10 cellular contexts compared by ENCODE assay signal in the genomic region with DNA sequence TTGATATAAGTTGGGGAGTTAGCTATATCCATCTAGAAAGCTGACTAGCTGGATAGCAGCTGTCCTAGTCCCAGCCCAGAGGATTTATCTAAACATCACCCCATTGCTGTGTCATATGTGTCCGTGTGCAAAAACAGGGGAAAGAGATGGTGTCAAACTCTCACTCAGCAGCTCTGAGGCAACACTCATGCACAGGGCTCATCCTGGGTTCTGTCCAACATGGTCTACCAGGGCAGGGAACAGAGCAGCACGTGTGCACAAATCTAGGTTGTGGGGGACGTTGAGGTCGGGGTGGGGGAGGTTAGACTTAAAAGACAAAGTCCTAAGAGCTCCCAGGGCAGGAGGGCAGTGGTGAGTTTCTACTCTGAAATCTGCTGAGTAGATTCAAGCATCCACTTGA. TPM values are rescaled to one million over a fixed set of nuclear protein-coding genes. Genes with fewer than 3 reads are reported as not detected.
A peak's percentile ranks its signal among the peaks of the same experiment; 100 is the strongest.
DNase-seq lines count a peak whose midpoint lies in the region; ATAC-seq, FAIRE-seq and TF ChIP-seq lines count a peak whose summit lies in the region.
"Had no signal": no experiment of that assay in that cellular context is flagged by ENCODE, and none has a peak within 500 bp of the region (broad histone marks: within the 10 kb centered on the region; RNA-seq: fewer than 3 reads in every experiment).

No MANE protein-coding gene starts in this region.

- 46% methylated on average over 4 of the region's 4 CpGs for whole genome bisulfite sequencing in liver
- WGBS in HepG2 (ENCODE audit: low lambda C conversion rate): 90% methylated on average over 4 of the region's 4 CpGs

- H3K9ac ChIP-seq in liver (ENCODE audit: low read depth in 1 of 2, low read length in 2 of 2): no peak overlapping the region
- no peak overlapping the region for H3K9ac ChIP-seq in HepG2 (ENCODE audit: insufficient read depth, low read depth, low read length)
- H3K9ac ChIP-seq: parathyroid adenoma had no signal

- H3K4me2 ChIP-seq in HepG2 (ENCODE audit: low read depth, low read length): no peak overlapping the region

- H3K27me3 ChIP-seq in liver (ENCODE audit: control insufficient read depth in 4 of 4, insufficient read depth in 4 of 4, low read length in 3 of 4) (no peaks in the 10 kb centered on the region), HepG2 (ENCODE audit: control insufficient read depth in 1 of 2, insufficient read depth in 2 of 2, low read length in 2 of 2) (no peaks in the 10 kb centered on the region), A673 (replicated peaks; ENCODE audit: insufficient read depth, low read depth, low read length, poor library complexity) (no peaks in the 10 kb centered on the region)
- H3K27me3 ChIP-seq in naive thymus-derived CD4-positive, alpha-beta T cell (ENCODE audit: control insufficient read depth in 2 of 2, insufficient read depth in 2 of 2, low read length in 2 of 2): no peaks in the 10 kb centered on the region

- TF ChIP-seq POLR2A in HepG2 (IDR thresholded peaks at IDR 0.05; ENCODE audit: insufficient read depth in 1 of 2, low read depth in 2 of 2, low read length in 2 of 2): no peak

- intact Hi-C loops in HepG2 (cut with micrococcal nuclease; ENCODE audit: unreplicated experiment) (no loop called here), A673 (cut with micrococcal nuclease; ENCODE audit: unreplicated experiment) (no loop called here)
- intact Hi-C loops in dendritic cell treated with granulocyte-macrophage colony-stimulating factor and Interleukin-4, amounts not matched to agents 40 ng/mL and 50 ng/mL, for 4 days (cut with micrococcal nuclease): loop anchor here (1.0 kb wide), 1 partner anchor 16 kb away; a partner anchor contains a TSS
- intact Hi-C loops in naive thymus-derived CD4-positive, alpha-beta T cell (cut with micrococcal nuclease): loop anchor here (1.0 to 2.0 kb wide), 2 partner anchors 16 kb away; a partner anchor contains a TSS

- no peak overlapping the region for H3K4me3 Mint-ChIP-seq in dendritic cell treated with granulocyte-macrophage colony-stimulating factor and Interleukin-4, amounts not matched to agents 40 ng/mL and 50 ng/mL, for 4 days
- peak overlapping the region in 1 of 10 donors; percentile 12 for H3K4me3 Mint-ChIP-seq in naive thymus-derived CD4-positive, alpha-beta T cell

- H3K4me3 ChIP-seq in liver (ENCODE audit: low read depth in 1 of 3, low read length in 3 of 3) (no peak overlapping the region), HepG2 (replicated peaks in 1 of 3; ENCODE audit: insufficient read depth in 1 of 3, low read depth in 2 of 3, low read length in 3 of 3) (no peak overlapping the region), A673 (ENCODE audit: low read depth, low read length, poor library complexity, severe bottlenecking) (no peak overlapping the region)
- no peak overlapping the region for H3K4me3 ChIP-seq in naive thymus-derived CD4-positive, alpha-beta T cell (ENCODE audit: low read length)

- H4K20me1 ChIP-seq in HepG2 (ENCODE audit: insufficient read depth, low read length): no peaks in the 10 kb centered on the region

- BruUV-seq in HepG2 (replicated peaks; lab: Mats Ljungman, UMichigan) (no TSS peak), A673 (replicated peaks; lab: Mats Ljungman, UMichigan) (no TSS peak)

- H3K27ac ChIP-seq in liver (ENCODE audit: low read depth in 1 of 2, low read length in 2 of 2) (peak overlapping the region; percentile 62 to 83), HepG2 (ENCODE audit: extremely low read length, insufficient read depth, low read length) (no peak overlapping the region), A673 (ENCODE audit: low read depth, low read length, poor library complexity, severe bottlenecking) (no peak overlapping the region)
- H3K27ac ChIP-seq in naive thymus-derived CD4-positive, alpha-beta T cell (ENCODE audit: low read depth, low read length): peak overlapping the region; percentile 33

- no peaks in the 10 kb centered on the region for H3K79me2 ChIP-seq in HepG2 (ENCODE audit: insufficient read depth, low read length)

- TF ChIP-seq RAD21 in liver (IDR thresholded peaks at IDR 0.05): no peak
- TF ChIP-seq RAD21 in HepG2 (CRISPR knock-in tag; IDR thresholded peaks at IDR 0.05): no peak

- ATAC-seq in HepG2: no peak
- no peak for ATAC-seq in naive thymus-derived CD4-positive, alpha-beta T cell

- POLR2A ChIA-PET in HepG2 (lab: Yijun Ruan, JAX): interaction anchor here (0.7 to 1.7 kb wide), 7 partner anchors 13 to 121 kb away, joined by 3 to 21 read pairs (median 4); a partner anchor contains a TSS
- POLR2A ChIA-PET in naive thymus-derived CD4-positive, alpha-beta T cell (lab: Charles Lee): interaction anchor here (0.6 to 1.2 kb wide), 3 partner anchors 13 to 21 kb away, joined by 3 to 4 read pairs (median 3); a partner anchor contains a TSS
- POLR2A ChIA-PET in A673 (lab: Charles Lee; ENCODE audit: low non-redundant PET): interaction anchor here (0.6 kb wide), 1 partner anchor 52 kb away, joined by 35 read pairs; no protein-coding TSS in a partner anchor

- H3K27ac Mint-ChIP-seq in dendritic cell treated with granulocyte-macrophage colony-stimulating factor and Interleukin-4, amounts not matched to agents 40 ng/mL and 50 ng/mL, for 4 days: peak overlapping the region; percentile 6
- H3K27ac Mint-ChIP-seq in naive thymus-derived CD4-positive, alpha-beta T cell: peak overlapping the region in 7 of 9 donors; percentile 18 to 88 (median 63)

- no peaks in the 10 kb centered on the region for H3K9me3 Mint-ChIP-seq in dendritic cell treated with granulocyte-macrophage colony-stimulating factor and Interleukin-4, amounts not matched to agents 40 ng/mL and 50 ng/mL, for 4 days
- no peaks in the 10 kb centered on the region for H3K9me3 Mint-ChIP-seq in naive thymus-derived CD4-positive, alpha-beta T cell

- H3K4me1 Mint-ChIP-seq in dendritic cell treated with granulocyte-macrophage colony-stimulating factor and Interleukin-4, amounts not matched to agents 40 ng/mL and 50 ng/mL, for 4 days (ENCODE audit: low read depth): peaks cover 54% of the 10 kb centered on the region
- H3K4me1 Mint-ChIP-seq in naive thymus-derived CD4-positive, alpha-beta T cell: peaks cover 25 to 54% (median 46%) of the 10 kb centered on the region in 7 donors

- H3K4me1 ChIP-seq in liver (ENCODE audit: control insufficient read depth in 4 of 4, insufficient read depth in 4 of 4, low read length in 3 of 4): peaks cover 32 to 52% (median 46%) of the 10 kb centered on the region in 4 donors
- H3K4me1 ChIP-seq in HepG2 (ENCODE audit: insufficient read depth, low read length): peaks cover 17% of the 10 kb centered on the region
- H3K4me1 ChIP-seq in naive thymus-derived CD4-positive, alpha-beta T cell (ENCODE audit: control insufficient read depth in 2 of 2, insufficient read depth in 2 of 2, low read length in 2 of 2): peaks cover 4 to 10% of the 10 kb centered on the region in 2 donors
- no peaks in the 10 kb centered on the region for H3K4me1 ChIP-seq in A673 (ENCODE audit: insufficient read depth, low read length, poor library complexity, severe bottlenecking)
- H3K4me1 ChIP-seq: parathyroid adenoma had no signal

- CTCF ChIA-PET in HepG2 (lab: Yijun Ruan, JAX; ENCODE audit: low intra/inter-chr PET ratio, low total read pairs) (no interaction called here), A673 (lab: Charles Lee) (interaction anchor here (1.2 to 1.7 kb wide), 3 partner anchors 10 to 59 kb away, joined by 4 to 6 read pairs (median 4); no protein-coding TSS in a partner anchor)
- CTCF ChIA-PET in naive thymus-derived CD4-positive, alpha-beta T cell (lab: Charles Lee): interaction anchor here (0.9 to 1.8 kb wide), 3 partner anchors 9 to 29 kb away, joined by 3 to 6 read pairs (median 4); no protein-coding TSS in a partner anchor

- no peak for TF ChIP-seq EP300 in HepG2 (IDR thresholded peaks at IDR 0.05; ENCODE audit: low read depth in 2 of 2, low read length in 2 of 2)
- TF ChIP-seq EP300 in HepG2 (CRISPR knock-in tag; IDR thresholded peaks at IDR 0.05; ENCODE audit: borderline replicate concordance): no peak

- H3K36me3 ChIP-seq in liver (ENCODE audit: control insufficient read depth in 4 of 4, insufficient read depth in 3 of 4, low read depth in 1 of 4, low read length in 3 of 4) (peaks cover 4 to 35% (median 26%) of the 10 kb centered on the region in 4 donors), HepG2 (replicated peaks in 1 of 2; ENCODE audit: control insufficient read depth in 1 of 2, insufficient read depth in 2 of 2, low read length in 2 of 2) (peaks cover 12 to 72% of the 10 kb centered on the region in 2 experiments), A673 (ENCODE audit: insufficient read depth, low read length, poor library complexity, severe bottlenecking) (peaks cover 43% of the 10 kb centered on the region)
- peaks cover 5 to 99% (median 16%) of the 10 kb centered on the region in 3 experiments for H3K36me3 ChIP-seq in naive thymus-derived CD4-positive, alpha-beta T cell (ENCODE audit: control insufficient read depth in 2 of 3, insufficient read depth in 3 of 3, low read length in 3 of 3)

- TF ChIP-seq CTCF in liver (IDR thresholded peaks at IDR 0.05; ENCODE audit: low read depth, low read length, missing input control) (no peak), HepG2 (CRISPR knock-in tag; IDR thresholded peaks at IDR 0.05) (no peak), A673 (conservative IDR thresholded peaks at IDR 0.05; ENCODE audit: low read depth, low read length) (no peak)

- no peak overlapping the region for H2AFZ ChIP-seq in HepG2 (ENCODE audit: low read length)
- H2AFZ ChIP-seq: parathyroid adenoma had no signal

- no peaks in the 10 kb centered on the region for H3K27me3 Mint-ChIP-seq in dendritic cell treated with granulocyte-macrophage colony-stimulating factor and Interleukin-4, amounts not matched to agents 40 ng/mL and 50 ng/mL, for 4 days
- H3K27me3 Mint-ChIP-seq in naive thymus-derived CD4-positive, alpha-beta T cell: no peaks in the 10 kb centered on the region

- H3K9me3 ChIP-seq in liver (ENCODE audit: control insufficient read depth in 4 of 4, low read length in 3 of 4): no peaks in the 10 kb centered on the region
- H3K9me3 ChIP-seq in HepG2 (ENCODE audit: low read length): no peaks in the 10 kb centered on the region
- H3K9me3 ChIP-seq in naive thymus-derived CD4-positive, alpha-beta T cell (ENCODE audit: control insufficient read depth in 2 of 3, low read length in 3 of 3): no peaks in the 10 kb centered on the region
- H3K9me3 ChIP-seq in A673 (ENCODE audit: low read depth, low read length, poor library complexity, severe bottlenecking): no peaks in the 10 kb centered on the region

- no peak for DNase-seq in HepG2 (ENCODE audit: low spot score)
- no peak for DNase-seq in naive thymus-derived CD4-positive, alpha-beta T cell
- DNase-seq in A673 (ENCODE audit: low spot score): no peak
- DNase-seq in HUDEP-2 (lab: John Stamatoyannopoulos, UW; ENCODE audit: unreplicated experiment in 76 of 76): no peak
- no peak for DNase-seq in GM19240 (ENCODE audit: insufficient read length, low spot score)
- no peak for DNase-seq in NCI-H526 (lab: John Stamatoyannopoulos, UW)

- in situ Hi-C loops in HepG2 (cut with HindIII; ENCODE audit: extremely low pct_ligation_motif_present, low pct_unique_long_range_greater_than_20kb): no loop called here

- FAIRE-seq in HepG2 (lab: Jason Lieb, UNC): no peak
- FAIRE-seq: GM18507 had no signal

- H3K36me3 Mint-ChIP-seq in dendritic cell treated with granulocyte-macrophage colony-stimulating factor and Interleukin-4, amounts not matched to agents 40 ng/mL and 50 ng/mL, for 4 days (ENCODE audit: low read depth): peaks cover 100% of the 10 kb centered on the region
- H3K36me3 Mint-ChIP-seq in naive thymus-derived CD4-positive, alpha-beta T cell: peaks cover 4 to 48% (median 10%) of the 10 kb centered on the region in 5 donors

RNA-seq across cellular contexts. Expression of a gene that starts 16.2 kb away (rescaled TPM):
- total RNA-seq in liver: 10 to 100 TPM; 24.2 to 27.1 TPM
- 10 to 100 TPM; 14.2 to 14.3 TPM for polyA plus RNA-seq in liver
- total RNA-seq in HepG2 (2016; rRNA removed; fragmentation: Illumina TruSeq; extraction: Trizol): 18.6 and 19.5 TPM in 2 replicates
- total RNA-seq in HepG2 (2016; cell fraction: cytosol; rRNA removed; fragmentation: Illumina TruSeq; extraction: Trizol; ENCODE audit: low read depth): 7.7 and 8.5 TPM in 2 replicates
- total RNA-seq in HepG2 (2016; cell fraction: insoluble cytoplasmic fraction; rRNA removed; fragmentation: Illumina TruSeq; extraction: Trizol): 18.7 and 20.1 TPM in 2 replicates
- total RNA-seq in HepG2 (2016; cell fraction: membrane; rRNA removed; fragmentation: Illumina TruSeq; extraction: Trizol): 16.6 and 17.9 TPM in 2 replicates
- 17.8 and 19.5 TPM in 2 replicates for total RNA-seq in HepG2 (2016; cell fraction: nucleus; rRNA removed; fragmentation: Illumina TruSeq; extraction: Trizol)
- 29.3 and 32.6 TPM in 2 replicates for polyA plus RNA-seq in HepG2 (2011; rRNA removed)
- 25.3 and 25.8 TPM in 2 replicates for polyA plus RNA-seq in HepG2 (2011; cell fraction: cytosol; rRNA removed)
- 36.5 and 43.7 TPM in 2 replicates for polyA plus RNA-seq in HepG2 (2011; cell fraction: nucleus; rRNA removed)
- 12.6 and 16.2 TPM in 2 replicates for polyA plus RNA-seq in HepG2 (2012)
- polyA plus RNA-seq in HepG2 (2016; cell fraction: cytosol; fragmentation: Illumina TruSeq; extraction: Trizol; ENCODE audit: low read depth): 3.9 and 4.4 TPM in 2 replicates
- 19.7 and 20.5 TPM in 2 replicates for polyA plus RNA-seq in HepG2 (2016; cell fraction: insoluble cytoplasmic fraction; fragmentation: Illumina TruSeq; extraction: Trizol; ENCODE audit: low read depth)
- 11.0 and 12.5 TPM in 2 replicates for polyA plus RNA-seq in HepG2 (2016; cell fraction: membrane; fragmentation: Illumina TruSeq; extraction: Trizol; ENCODE audit: low read depth)
- polyA plus RNA-seq in HepG2 (2016; cell fraction: nucleus; fragmentation: Illumina TruSeq; extraction: Trizol; ENCODE audit: insufficient read depth, low read depth): 31.3 and 33.3 TPM in 2 replicates
- polyA minus RNA-seq in HepG2 (2011; rRNA and poly(A)+ RNA removed; ENCODE audit: low replicate concordance): 58.3 and 156 TPM in 2 replicates
- polyA minus RNA-seq in HepG2 (2011; cell fraction: cytosol; rRNA and poly(A)+ RNA removed): 14.8 and 17.7 TPM in 2 replicates
- polyA minus RNA-seq in HepG2 (2011; cell fraction: nucleus; rRNA and poly(A)+ RNA removed): 29.6 and 32.7 TPM in 2 replicates
- total RNA-seq in naive thymus-derived CD4-positive, alpha-beta T cell: 10 to 100 TPM; 64.0 to 91.9 (median 76.3) TPM
- polyA plus RNA-seq in naive thymus-derived CD4-positive, alpha-beta T cell: 10 to 100 TPM; 48.5 to 76.7 TPM
- total RNA-seq in A673 (2021): 62.1 and 62.8 TPM in 2 replicates

RNA-seq across cellular contexts. Expression of a gene that starts 28.9 kb away (rescaled TPM):
- total RNA-seq in liver (1 to 10 TPM; 9.3 to 9.7 TPM), HepG2 (2016; rRNA removed; fragmentation: Illumina TruSeq; extraction: Trizol) (14.1 and 15.0 TPM in 2 replicates), A673 (2021) (26.4 and 30.2 TPM in 2 replicates)
- polyA plus RNA-seq in liver (1 to 10 TPM; 2.7 to 6.4 TPM), HepG2 (2011; rRNA removed) (16.5 and 24.5 TPM in 2 replicates)
- total RNA-seq in HepG2 (2016; cell fraction: cytosol; rRNA removed; fragmentation: Illumina TruSeq; extraction: Trizol; ENCODE audit: low read depth): 3.3 and 3.9 TPM in 2 replicates
- total RNA-seq in HepG2 (2016; cell fraction: insoluble cytoplasmic fraction; rRNA removed; fragmentation: Illumina TruSeq; extraction: Trizol): 13.7 and 14.2 TPM in 2 replicates
- total RNA-seq in HepG2 (2016; cell fraction: membrane; rRNA removed; fragmentation: Illumina TruSeq; extraction: Trizol): 6.1 and 7.4 TPM in 2 replicates
- 15.7 and 20.5 TPM in 2 replicates for total RNA-seq in HepG2 (2016; cell fraction: nucleus; rRNA removed; fragmentation: Illumina TruSeq; extraction: Trizol)
- 11.9 and 16.7 TPM in 2 replicates for polyA plus RNA-seq in HepG2 (2011; cell fraction: cytosol; rRNA removed)
- polyA plus RNA-seq in HepG2 (2011; cell fraction: nucleus; rRNA removed): 55.2 and 58.3 TPM in 2 replicates
- polyA plus RNA-seq in HepG2 (2012): 12.2 and 12.3 TPM in 2 replicates
- 0.57 and 1.1 TPM in 2 replicates for polyA plus RNA-seq in HepG2 (2016; cell fraction: cytosol; fragmentation: Illumina TruSeq; extraction: Trizol; ENCODE audit: low read depth)
- 9.8 and 13.6 TPM in 2 replicates for polyA plus RNA-seq in HepG2 (2016; cell fraction: insoluble cytoplasmic fraction; fragmentation: Illumina TruSeq; extraction: Trizol; ENCODE audit: low read depth)
- 2.3 and 2.5 TPM in 2 replicates for polyA plus RNA-seq in HepG2 (2016; cell fraction: membrane; fragmentation: Illumina TruSeq; extraction: Trizol; ENCODE audit: low read depth)
- 22.9 and 24.3 TPM in 2 replicates for polyA plus RNA-seq in HepG2 (2016; cell fraction: nucleus; fragmentation: Illumina TruSeq; extraction: Trizol; ENCODE audit: insufficient read depth, low read depth)
- polyA minus RNA-seq in HepG2 (2011; rRNA and poly(A)+ RNA removed; ENCODE audit: low replicate concordance): 85.3 and 103 TPM in 2 replicates
- polyA minus RNA-seq in HepG2 (2011; cell fraction: cytosol; rRNA and poly(A)+ RNA removed): 20.1 and 23.3 TPM in 2 replicates
- 44.4 and 49.6 TPM in 2 replicates for polyA minus RNA-seq in HepG2 (2011; cell fraction: nucleus; rRNA and poly(A)+ RNA removed)
- total RNA-seq in naive thymus-derived CD4-positive, alpha-beta T cell: 10 to 100 TPM; 30.4 to 38.1 (median 32.3) TPM
- polyA plus RNA-seq in naive thymus-derived CD4-positive, alpha-beta T cell: 1 to 10 TPM; 1.1 to 1.5 TPM

RNA-seq across cellular contexts. Expression of a gene that starts 36.1 kb away (rescaled TPM):
- 10 to 100 TPM; 15.6 to 17.5 TPM for total RNA-seq in liver
- polyA plus RNA-seq in liver: 1 to 10 TPM; 5.2 to 6.5 TPM
- total RNA-seq in HepG2 (2016; rRNA removed; fragmentation: Illumina TruSeq; extraction: Trizol): 32.0 and 36.2 TPM in 2 replicates
- 4.1 and 4.4 TPM in 2 replicates for total RNA-seq in HepG2 (2016; cell fraction: cytosol; rRNA removed; fragmentation: Illumina TruSeq; extraction: Trizol; ENCODE audit: low read depth)
- 37.2 and 39.7 TPM in 2 replicates for total RNA-seq in HepG2 (2016; cell fraction: insoluble cytoplasmic fraction; rRNA removed; fragmentation: Illumina TruSeq; extraction: Trizol)
- total RNA-seq in HepG2 (2016; cell fraction: membrane; rRNA removed; fragmentation: Illumina TruSeq; extraction: Trizol): 15.6 and 17.0 TPM in 2 replicates
- total RNA-seq in HepG2 (2016; cell fraction: nucleus; rRNA removed; fragmentation: Illumina TruSeq; extraction: Trizol): 44.6 and 44.7 TPM in 2 replicates
- polyA plus RNA-seq in HepG2 (2011; rRNA removed): 17.9 and 20.3 TPM in 2 replicates
- 7.9 and 8.2 TPM in 2 replicates for polyA plus RNA-seq in HepG2 (2011; cell fraction: cytosol; rRNA removed)
- 43.2 and 45.6 TPM in 2 replicates for polyA plus RNA-seq in HepG2 (2011; cell fraction: nucleus; rRNA removed)
- 11.7 and 16.5 TPM in 2 replicates for polyA plus RNA-seq in HepG2 (2012)
- polyA plus RNA-seq in HepG2 (2016; cell fraction: cytosol; fragmentation: Illumina TruSeq; extraction: Trizol; ENCODE audit: low read depth): 2.7 and 2.8 TPM in 2 replicates
- polyA plus RNA-seq in HepG2 (2016; cell fraction: insoluble cytoplasmic fraction; fragmentation: Illumina TruSeq; extraction: Trizol; ENCODE audit: low read depth): 27.2 and 30.5 TPM in 2 replicates
- 8.9 and 10.1 TPM in 2 replicates for polyA plus RNA-seq in HepG2 (2016; cell fraction: membrane; fragmentation: Illumina TruSeq; extraction: Trizol; ENCODE audit: low read depth)
- 62.2 and 65.3 TPM in 2 replicates for polyA plus RNA-seq in HepG2 (2016; cell fraction: nucleus; fragmentation: Illumina TruSeq; extraction: Trizol; ENCODE audit: insufficient read depth, low read depth)
- 33.0 and 287 TPM in 2 replicates for polyA minus RNA-seq in HepG2 (2011; rRNA and poly(A)+ RNA removed; ENCODE audit: low replicate concordance)
- polyA minus RNA-seq in HepG2 (2011; cell fraction: cytosol; rRNA and poly(A)+ RNA removed): 7.7 and 9.6 TPM in 2 replicates
- 15.8 and 22.1 TPM in 2 replicates for polyA minus RNA-seq in HepG2 (2011; cell fraction: nucleus; rRNA and poly(A)+ RNA removed)
- 10 to 100 TPM; 62.6 to 89.3 (median 82.2) TPM for total RNA-seq in naive thymus-derived CD4-positive, alpha-beta T cell
- 10 to 100 TPM; 26.6 to 29.6 TPM for polyA plus RNA-seq in naive thymus-derived CD4-positive, alpha-beta T cell
- total RNA-seq in A673 (2021): 49.0 and 51.8 TPM in 2 replicates

RNA-seq across cellular contexts. Expression of a gene that starts 56.5 kb away (rescaled TPM):
- 10 to 100 TPM; 77.7 to 86.3 TPM for total RNA-seq in liver
- 100 to 1,000 TPM in 1 of 2 donors, 10 to 100 TPM in 1; 87.7 to 108 TPM for polyA plus RNA-seq in liver
- 243 and 320 TPM in 2 replicates for total RNA-seq in HepG2 (2016; rRNA removed; fragmentation: Illumina TruSeq; extraction: Trizol)
- 97.9 and 99.1 TPM in 2 replicates for total RNA-seq in HepG2 (2016; cell fraction: cytosol; rRNA removed; fragmentation: Illumina TruSeq; extraction: Trizol; ENCODE audit: low read depth)
- 248 and 329 TPM in 2 replicates for total RNA-seq in HepG2 (2016; cell fraction: insoluble cytoplasmic fraction; rRNA removed; fragmentation: Illumina TruSeq; extraction: Trizol)
- total RNA-seq in HepG2 (2016; cell fraction: membrane; rRNA removed; fragmentation: Illumina TruSeq; extraction: Trizol): 108 and 110 TPM in 2 replicates
- 101 TPM in 2 replicates for total RNA-seq in HepG2 (2016; cell fraction: nucleus; rRNA removed; fragmentation: Illumina TruSeq; extraction: Trizol)
- 174 and 194 TPM in 2 replicates for polyA plus RNA-seq in HepG2 (2011; rRNA removed)
- 235 and 265 TPM in 2 replicates for polyA plus RNA-seq in HepG2 (2011; cell fraction: cytosol; rRNA removed)
- 94.5 and 113 TPM in 2 replicates for polyA plus RNA-seq in HepG2 (2011; cell fraction: nucleus; rRNA removed)
- polyA plus RNA-seq in HepG2 (2012): 151 and 156 TPM in 2 replicates
- 64.7 and 68.2 TPM in 2 replicates for polyA plus RNA-seq in HepG2 (2016; cell fraction: cytosol; fragmentation: Illumina TruSeq; extraction: Trizol; ENCODE audit: low read depth)
- polyA plus RNA-seq in HepG2 (2016; cell fraction: insoluble cytoplasmic fraction; fragmentation: Illumina TruSeq; extraction: Trizol; ENCODE audit: low read depth): 215 and 240 TPM in 2 replicates
- 61.2 and 68.2 TPM in 2 replicates for polyA plus RNA-seq in HepG2 (2016; cell fraction: membrane; fragmentation: Illumina TruSeq; extraction: Trizol; ENCODE audit: low read depth)
- polyA plus RNA-seq in HepG2 (2016; cell fraction: nucleus; fragmentation: Illumina TruSeq; extraction: Trizol; ENCODE audit: insufficient read depth, low read depth): 167 and 175 TPM in 2 replicates
- 154 and 325 TPM in 2 replicates for polyA minus RNA-seq in HepG2 (2011; rRNA and poly(A)+ RNA removed; ENCODE audit: low replicate concordance)
- polyA minus RNA-seq in HepG2 (2011; cell fraction: cytosol; rRNA and poly(A)+ RNA removed): 62.2 and 71.6 TPM in 2 replicates
- polyA minus RNA-seq in HepG2 (2011; cell fraction: nucleus; rRNA and poly(A)+ RNA removed): 41.6 and 53.0 TPM in 2 replicates
- 100 to 1,000 TPM in 3 of 5 experiments, 10 to 100 TPM in 2; 72.0 to 193 (median 126) TPM for total RNA-seq in naive thymus-derived CD4-positive, alpha-beta T cell
- 100 to 1,000 TPM; 239 to 258 TPM for polyA plus RNA-seq in naive thymus-derived CD4-positive, alpha-beta T cell
- 312 and 339 TPM in 2 replicates for total RNA-seq in A673 (2021)

Comparison
In these comparisons a context has a peak if more than half of its experiments do, and no peak if none do; other contexts are left out.
1. H3K27ac ChIP-seq: peak in liver (2 of 2) and naive thymus-derived CD4-positive, alpha-beta T cell (single experiment); none in HepG2 (single experiment) and A673 (single experiment).
2. intact Hi-C loops: an anchor here in dendritic cell treated with granulocyte-macrophage colony-stimulating factor and Interleukin-4, amounts not matched to agents 40 ng/mL and 50 ng/mL, for 4 days (1.0 kb wide) and naive thymus-derived CD4-positive, alpha-beta T cell (1.0 to 2.0 kb wide); none called in HepG2 and A673.